12 cellular contexts compared by ENCODE assay signal in the genomic region with DNA sequence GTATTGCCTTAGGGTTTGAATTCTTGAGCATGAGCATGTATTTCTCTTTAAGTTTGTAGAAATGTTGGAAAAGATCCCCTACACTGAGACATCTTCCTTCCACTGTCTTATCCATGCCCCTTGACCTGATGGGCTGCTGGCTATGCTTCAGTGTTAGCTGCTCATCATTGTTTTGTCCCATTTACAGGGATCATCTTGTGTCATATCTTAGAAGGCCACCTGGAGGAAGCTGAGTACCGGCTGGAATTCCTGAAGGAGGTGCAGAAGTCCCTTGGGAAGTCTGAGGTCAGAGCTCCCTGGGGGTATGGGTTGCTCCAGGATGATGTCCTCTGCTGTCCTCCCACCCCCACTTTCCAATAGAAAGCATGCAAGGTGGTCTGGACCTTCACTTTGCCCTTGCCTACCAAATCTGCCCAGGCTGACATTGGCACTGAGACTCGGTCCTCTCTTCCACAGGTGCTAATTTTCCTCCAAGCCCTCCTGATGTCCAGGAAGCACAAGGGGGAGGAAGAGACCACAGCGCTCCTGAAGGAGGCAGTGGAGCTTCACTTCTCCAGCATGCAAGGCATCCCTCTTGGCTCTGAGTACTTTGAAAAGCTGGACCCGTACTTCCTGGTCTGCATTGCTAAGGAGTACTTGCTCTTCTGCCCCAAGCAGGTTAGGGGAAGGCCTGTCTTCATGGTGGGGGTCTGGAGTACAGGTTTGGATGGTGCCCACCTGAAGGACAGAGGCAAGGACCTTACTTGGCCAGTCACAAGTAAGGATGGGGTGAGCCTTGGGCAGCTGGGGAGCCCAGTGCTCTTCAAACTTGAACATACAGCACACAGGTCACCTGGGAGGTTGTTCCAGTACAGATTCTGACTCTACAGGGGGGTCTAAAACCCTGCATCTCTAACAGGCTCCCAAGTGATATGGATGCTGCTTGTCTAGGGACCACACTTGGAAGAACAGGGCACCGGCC. TPM values are rescaled to one million over a fixed set of nuclear protein-coding genes. Genes with fewer than 3 reads are reported as not detected.
DNase-seq lines count a peak whose midpoint lies in the region; ATAC-seq, FAIRE-seq and TF ChIP-seq lines count a peak whose summit lies in the region.
"Had no signal": no experiment of that assay in that cellular context is flagged by ENCODE, and none has a peak within 500 bp of the region (broad histone marks: within the 10 kb centered on the region; RNA-seq: fewer than 3 reads in every experiment).

No MANE protein-coding gene starts in this region.

- H3K23ac ChIP-seq in H1 (ENCODE audit: insufficient read length): no peak overlapping the region

- TF ChIP-seq POLR2A in H1 (IDR thresholded peaks at IDR 0.05; ENCODE audit: control extremely low read depth in 1 of 2, low read depth in 2 of 2, low read length in 2 of 2): no peak

- CTCF ChIA-PET in AG04450 (lab: Charles Lee) (interaction anchor here (0.7 to 12.0 kb wide), 14 partner anchors 9 to 322 kb away, joined by 3 to 446 read pairs (median 4); a partner anchor contains a TSS), H1 (lab: Charles Lee; ENCODE audit: partially characterized antibody) (interaction anchor here (0.9 to 20.0 kb wide), 25 partner anchors 8 to 253 kb away, joined by 3 to 496 read pairs (median 10); a partner anchor contains a TSS)

- peak overlapping the region; percentile 99 for H3K27ac Mint-ChIP-seq in mesothelial cell of epicardium
- H3K27ac Mint-ChIP-seq in endothelial cell (ENCODE audit: unreplicated experiment): no peak overlapping the region
- H3K27ac Mint-ChIP-seq: activated CD8-positive, alpha-beta T cell treated with anti-CD3 and anti-CD28 coated beads, Interleukin-2, amount 10 ng/mL, durations not matched to agents 7 days and 5 days had no signal

- no peak overlapping the region for H3K56ac ChIP-seq in H1 (replicated peaks; ENCODE audit: insufficient read length, low read depth, low read length)

- no peaks in the 10 kb centered on the region for H3K36me3 ChIP-seq in H1 (ENCODE audit: control insufficient read depth in 2 of 4, insufficient read depth in 4 of 4, low read length in 3 of 4)

- H3K27me3 Mint-ChIP-seq in mesothelial cell of epicardium (ENCODE audit: low read depth) (no peaks in the 10 kb centered on the region), endothelial cell (ENCODE audit: unreplicated experiment) (peaks cover 5% of the 10 kb centered on the region)

- no peak overlapping the region for H2BK5ac ChIP-seq in H1 (ENCODE audit: low read depth, low read length)

- H3K14ac ChIP-seq in H1 (ENCODE audit: insufficient read length): no peak overlapping the region

- no peak for TF ChIP-seq EP300 in Ishikawa (IDR thresholded peaks at IDR 0.05; ENCODE audit: borderline replicate concordance)
- TF ChIP-seq EP300 in H1 (IDR thresholded peaks at IDR 0.05; ENCODE audit: borderline replicate concordance in 1 of 2, low read depth in 2 of 2, low read length in 2 of 2): no peak

- no peak overlapping the region for H2BK20ac ChIP-seq in H1 (ENCODE audit: low read length)

- H4K5ac ChIP-seq in H1 (ENCODE audit: insufficient read length, low read depth, low read length): no peak overlapping the region

- H2BK15ac ChIP-seq in H1 (ENCODE audit: low read length): no peak overlapping the region

- H3K9me3 ChIP-seq in AG04450 (ENCODE audit: control insufficient read depth, insufficient read depth, low read length) (no peaks in the 10 kb centered on the region), H1 (ENCODE audit: insufficient read depth in 2 of 2, low read depth in 1 of 2, low read length in 1 of 2) (no peaks in the 10 kb centered on the region)

- H3K27ac ChIP-seq in AG04450 (ENCODE audit: low read depth, low read length) (no peak overlapping the region), H1 (ENCODE audit: low read depth, low read length) (no peak overlapping the region)

- WGBS in H1 (ENCODE audit: extremely low coverage in 1 of 2, insufficient coverage in 1 of 2, insufficient read length in 1 of 2, insufficient replicate concordance in 2 of 2, low coverage in 1 of 2, low lambda C conversion rate in 2 of 2, missing lambda C conversion rate in 1 of 2), 2 experiments: 84% methylated on average over 5 of the region's 5 CpGs; no CpG with 5 or more reads in 1 of the 2 experiments

- H2BK120ac ChIP-seq in H1 (replicated peaks; ENCODE audit: low read depth, low read length): no peak overlapping the region

- no peak overlapping the region for H4K91ac ChIP-seq in H1 (replicated peaks; ENCODE audit: insufficient read length, low read length)

- no peaks in the 10 kb centered on the region for H4K20me1 ChIP-seq in H1 (replicated peaks in 1 of 2; ENCODE audit: control insufficient read depth in 1 of 2, insufficient read depth in 2 of 2, low read length in 2 of 2)

- H3K27me3 ChIP-seq in AG04450 (ENCODE audit: control insufficient read depth, insufficient read depth, low read length): no peaks in the 10 kb centered on the region
- no peaks in the 10 kb centered on the region for H3K27me3 ChIP-seq in H1 (replicated peaks in 1 of 4; ENCODE audit: control insufficient read depth in 3 of 4, extremely low read depth in 1 of 4, insufficient read depth in 3 of 4, low read length in 3 of 4)

- no peak overlapping the region for H3K4ac ChIP-seq in H1 (replicated peaks; ENCODE audit: insufficient read length, low read depth, low read length)

- DNase-seq in AG04450 (ENCODE audit: low read depth, low spot score): no peak
- DNase-seq in H1 (ENCODE audit: low read depth in 1 of 2, low spot score in 2 of 2): no peak
- DNase-seq in mesothelial cell of epicardium (ENCODE audit: low spot score in 2 of 2, unreplicated experiment in 2 of 2): no peak
- no peak for DNase-seq in endothelial cell (ENCODE audit: low spot score)
- no peak for DNase-seq in GF-D8 (lab: John Stamatoyannopoulos, UW)
- no peak for DNase-seq in NCI-H1436 (lab: John Stamatoyannopoulos, UW)
- DNase-seq: activated CD8-positive, alpha-beta T cell treated with anti-CD3 and anti-CD28 coated beads, Interleukin-2, amount 10 ng/mL, durations not matched to agents 7 days and 5 days; NCI-H1930 had no signal

- H3K4me3 ChIP-seq in AG04450 (ENCODE audit: low read depth, low read length) (no peak overlapping the region), H1 (ENCODE audit: extremely low read depth in 1 of 4, insufficient read depth in 2 of 4, low read depth in 3 of 4, low read length in 4 of 4) (no peak overlapping the region)

- H3K4me2 ChIP-seq in H1 (ENCODE audit: insufficient read depth in 1 of 2, low read depth in 2 of 2, low read length in 2 of 2): no peak overlapping the region

- H3K4me1 Mint-ChIP-seq in mesothelial cell of epicardium: peaks cover 37% of the 10 kb centered on the region
- H3K4me1 Mint-ChIP-seq in endothelial cell (ENCODE audit: unreplicated experiment): peaks cover 2% of the 10 kb centered on the region

- 0 out of 7 replicates have a peak, but pooled peaks cover 0 to 3% (median 0%) of the 10 kb centered on the region in 4 experiments for H3K4me1 ChIP-seq in H1 (replicated peaks in 1 of 4; ENCODE audit: control insufficient read depth in 3 of 4, insufficient read depth in 4 of 4, low read length in 3 of 4)

- H3K18ac ChIP-seq in H1 (ENCODE audit: extremely low read depth, low read length): no peak overlapping the region

- H3K4me3 Mint-ChIP-seq in mesothelial cell of epicardium (no peak overlapping the region), endothelial cell (ENCODE audit: unreplicated experiment) (no peak overlapping the region)
- H3K4me3 Mint-ChIP-seq: activated CD8-positive, alpha-beta T cell treated with anti-CD3 and anti-CD28 coated beads, Interleukin-2, amount 10 ng/mL, durations not matched to agents 7 days and 5 days had no signal

- H3K36me3 Mint-ChIP-seq in mesothelial cell of epicardium (peaks cover 1% of the 10 kb centered on the region), endothelial cell (ENCODE audit: low read depth, unreplicated experiment) (peaks cover 24% of the 10 kb centered on the region)

- POLR2A ChIA-PET in AG04450 (lab: Yijun Ruan, JAX): no interaction called here
- POLR2A ChIA-PET in H1 (lab: Charles Lee; ENCODE audit: partially characterized antibody): interaction anchor here (0.8 to 3.1 kb wide), 7 partner anchors 11 to 163 kb away, joined by 3 to 13 read pairs (median 3); a partner anchor contains a TSS

- H3K9ac ChIP-seq in H1 (replicated peaks in 1 of 4; ENCODE audit: extremely low read depth in 1 of 4, low read depth in 3 of 4, low read length in 3 of 4): no peak overlapping the region

- TF ChIP-seq RAD21 in Ishikawa (IDR thresholded peaks at IDR 0.05; ENCODE audit: low read depth): peak; percentile 75
- peak; percentile 75 to 80 for TF ChIP-seq RAD21 in H1 (IDR thresholded peaks at IDR 0.05 in 1 of 2, conservative IDR thresholded peaks at IDR 0.05 in 1 of 2; ENCODE audit: low read depth in 2 of 2, low read length in 2 of 2)

- no peaks in the 10 kb centered on the region for H3K79me2 ChIP-seq in H1 (ENCODE audit: control insufficient read depth in 1 of 2, insufficient read depth in 2 of 2, low read length in 2 of 2)

- TF ChIP-seq CTCF in AG04450 (IDR thresholded peaks at IDR 0.05; ENCODE audit: low read depth, low read length) (peak; percentile 58), H1 (IDR thresholded peaks at IDR 0.05; ENCODE audit: control extremely low read depth in 1 of 3, insufficient read depth in 1 of 3, low read depth in 1 of 3, low read length in 3 of 3) (peak; percentile 52 to 67 (median 61)), mesothelial cell of epicardium (IDR thresholded peaks at IDR 0.05; ENCODE audit: unreplicated experiment) (no peak), endothelial cell (IDR thresholded peaks at IDR 0.05; ENCODE audit: unreplicated experiment) (no peak)

- no peak for ATAC-seq in GM21390 (IDR thresholded peaks at IDR 0.05; ENCODE audit: unreplicated experiment)
- ATAC-seq: activated CD8-positive, alpha-beta T cell treated with anti-CD3 and anti-CD28 coated beads, Interleukin-2, amount 10 ng/mL, durations not matched to agents 7 days and 5 days had no signal

- no peaks in the 10 kb centered on the region for H3K79me1 ChIP-seq in H1 (ENCODE audit: low read depth, low read length)

- H2AK5ac ChIP-seq in H1 (ENCODE audit: low read depth, low read length): no peak overlapping the region

- H3K9me3 Mint-ChIP-seq in mesothelial cell of epicardium (no peaks in the 10 kb centered on the region), endothelial cell (ENCODE audit: unreplicated experiment) (no peaks in the 10 kb centered on the region)

- no peaks in the 10 kb centered on the region for H3K23me2 ChIP-seq in H1 (ENCODE audit: low read depth, low read length)

- no peak for FAIRE-seq in H1 (lab: Jason Lieb, UNC)
- FAIRE-seq: endometrium, G401.6 had no signal

- peak overlapping the region; percentile 39; the same call in 1 of the 2 replicates for H4K8ac ChIP-seq in H1 (ENCODE audit: extremely low read depth, insufficient read depth, low read length)

- no peak overlapping the region for H2AFZ ChIP-seq in H1 (ENCODE audit: low read length)

- H2BK12ac ChIP-seq in H1 (ENCODE audit: low read depth, low read length): no peak overlapping the region

RNA-seq across cellular contexts. Expression of a gene that starts 17.7 kb away (rescaled TPM):
- polyA plus RNA-seq in AG04450 (2011; rRNA removed) (1.6 and 2.8 TPM in 2 replicates), H1 (2011; rRNA removed) (2.3 and 2.7 TPM in 2 replicates)
- polyA minus RNA-seq in AG04450 (2011; rRNA and poly(A)+ RNA removed): 3.0 and 4.2 TPM in 2 replicates
- total RNA-seq in H1 (2021; fragmentation: NEBNext Ultra II Directional; extraction: Animal tissue kit (Norgen Biotek cat#: 25700)): 1.7 and 2.8 TPM in 2 replicates
- 2.5 TPM for polyA plus RNA-seq in H1 (2011; cell fraction: cytosol; rRNA removed)
- 16.0 TPM for polyA plus RNA-seq in H1 (2011; cell fraction: nucleus; rRNA removed)
- polyA plus RNA-seq in H1 (2012, experiment 1 of 2): 2.6 to 3.5 TPM (median 2.9 TPM) in 4 replicates
- polyA plus RNA-seq in H1 (2012, experiment 2 of 2): 0.34 TPM
- 1.4 TPM for polyA plus RNA-seq in H1 (2013, experiment 1 of 2)
- 1.4 TPM for polyA plus RNA-seq in H1 (2013, experiment 2 of 2)
- polyA minus RNA-seq in H1 (2011; rRNA and poly(A)+ RNA removed): 2.1 and 2.9 TPM in 2 replicates
- polyA minus RNA-seq in H1 (2011; cell fraction: cytosol; rRNA and poly(A)+ RNA removed): 2.6 TPM
- polyA minus RNA-seq in H1 (2011; cell fraction: nucleus; rRNA and poly(A)+ RNA removed): 8.1 TPM
- total RNA-seq in mesothelial cell of epicardium (10.2 to 12.7 TPM (median 12.3 TPM) in 3 replicates), endothelial cell (ENCODE audit: unreplicated experiment) (41.7 TPM)

RNA-seq across cellular contexts. Expression of a gene that starts 17.7 kb away (rescaled TPM):
- polyA plus RNA-seq in AG04450 (2011; rRNA removed) (43.7 and 47.6 TPM in 2 replicates), H1 (2011; rRNA removed) (33.5 and 45.0 TPM in 2 replicates)
- polyA minus RNA-seq in AG04450 (2011; rRNA and poly(A)+ RNA removed): 45.7 and 60.5 TPM in 2 replicates
- 33.4 and 39.3 TPM in 2 replicates for total RNA-seq in H1 (2021; fragmentation: NEBNext Ultra II Directional; extraction: Animal tissue kit (Norgen Biotek cat#: 25700))
- polyA plus RNA-seq in H1 (2011; cell fraction: cytosol; rRNA removed): 43.9 TPM
- polyA plus RNA-seq in H1 (2011; cell fraction: nucleus; rRNA removed): 133 TPM
- polyA plus RNA-seq in H1 (2012, experiment 1 of 2): 28.9 to 39.2 TPM (median 35.8 TPM) in 4 replicates
- polyA plus RNA-seq in H1 (2012, experiment 2 of 2): 23.5 TPM
- polyA plus RNA-seq in H1 (2013, experiment 1 of 2): 17.0 TPM
- polyA plus RNA-seq in H1 (2013, experiment 2 of 2): 15.3 TPM
- polyA minus RNA-seq in H1 (2011; rRNA and poly(A)+ RNA removed): 38.5 and 44.1 TPM in 2 replicates
- polyA minus RNA-seq in H1 (2011; cell fraction: cytosol; rRNA and poly(A)+ RNA removed): 25.0 TPM
- 41.5 TPM for polyA minus RNA-seq in H1 (2011; cell fraction: nucleus; rRNA and poly(A)+ RNA removed)
- total RNA-seq in mesothelial cell of epicardium (70.8 to 71.5 TPM (median 71.1 TPM) in 3 replicates), endothelial cell (ENCODE audit: unreplicated experiment) (130 TPM)

RNA-seq across cellular contexts. Expression of a gene that starts 28.2 kb away (rescaled TPM):
- polyA plus RNA-seq in AG04450 (2011; rRNA removed) (5.9 and 6.8 TPM in 2 replicates), H1 (2011; rRNA removed) (6.7 and 10.9 TPM in 2 replicates)
- polyA minus RNA-seq in AG04450 (2011; rRNA and poly(A)+ RNA removed): 12.4 and 17.8 TPM in 2 replicates
- total RNA-seq in H1 (2021; fragmentation: NEBNext Ultra II Directional; extraction: Animal tissue kit (Norgen Biotek cat#: 25700)): 7.1 and 8.3 TPM in 2 replicates
- polyA plus RNA-seq in H1 (2011; cell fraction: cytosol; rRNA removed): 9.2 TPM
- 16.9 TPM for polyA plus RNA-seq in H1 (2011; cell fraction: nucleus; rRNA removed)
- 6.3 to 8.1 TPM (median 7.5 TPM) in 4 replicates for polyA plus RNA-seq in H1 (2012, experiment 1 of 2)
- 10.1 TPM for polyA plus RNA-seq in H1 (2012, experiment 2 of 2)
- polyA plus RNA-seq in H1 (2013, experiment 1 of 2): 4.0 TPM
- 3.9 TPM for polyA plus RNA-seq in H1 (2013, experiment 2 of 2)
- polyA minus RNA-seq in H1 (2011; rRNA and poly(A)+ RNA removed): 9.9 and 16.1 TPM in 2 replicates
- polyA minus RNA-seq in H1 (2011; cell fraction: cytosol; rRNA and poly(A)+ RNA removed): 7.6 TPM
- 11.4 TPM for polyA minus RNA-seq in H1 (2011; cell fraction: nucleus; rRNA and poly(A)+ RNA removed)
- total RNA-seq in mesothelial cell of epicardium (42.7 to 44.7 TPM (median 43.9 TPM) in 3 replicates), endothelial cell (ENCODE audit: unreplicated experiment) (20.8 TPM)

Comparison
In these comparisons a context has a peak if more than half of its experiments do, and no peak if none do; other contexts are left out.
1. CTCF ChIP-seq: peak in AG04450 (single experiment) and H1 (3 of 3); none in mesothelial cell of epicardium (single experiment) and endothelial cell (single experiment).